8 cellular contexts compared by ENCODE assay signal in the genomic region with DNA sequence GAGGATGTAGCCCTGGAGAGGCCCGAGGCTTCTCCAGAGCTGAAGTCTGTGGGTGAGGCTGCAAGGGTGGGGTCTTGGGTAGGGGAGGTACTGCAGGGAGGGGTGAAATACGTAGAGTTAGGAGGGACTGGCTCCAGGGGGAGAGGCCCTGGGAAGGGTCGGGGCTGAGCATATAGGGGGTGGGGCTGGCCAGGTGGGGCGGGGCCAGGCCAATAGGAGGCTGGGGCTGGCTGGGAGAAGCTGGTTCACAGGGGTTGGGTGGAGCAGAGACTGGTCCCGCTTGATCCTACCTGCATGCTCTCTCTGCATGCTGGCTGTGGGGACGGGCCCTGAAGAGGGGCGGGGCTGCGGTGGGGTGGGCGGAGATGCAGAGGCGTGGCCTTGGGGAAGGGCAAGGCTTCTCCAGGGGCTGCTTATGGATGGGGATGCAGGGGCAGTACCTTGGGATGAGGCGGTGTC. TPM values are rescaled to one million over a fixed set of nuclear protein-coding genes. Genes with fewer than 3 reads are reported as not detected.
DNase-seq lines count a peak whose midpoint lies in the region; ATAC-seq lines count a peak whose summit lies in the region.

No MANE protein-coding gene starts in this region.

- no peak overlapping the region for H3K27ac Mint-ChIP-seq in activated CD4-positive, alpha-beta memory T cell treated with anti-CD3 and anti-CD28 coated beads for 36 hours

- DNase-seq in Daoy (ENCODE audit: low read depth) = peak; percentile 81
- DNase-seq in NCI-H1436 treated with DMSO at 0.1 percent for 48 hours (lab: John Stamatoyannopoulos, UW) = peak; percentile 74
- peak; percentile 65 for DNase-seq in activated CD4-positive, alpha-beta memory T cell treated with anti-CD3 and anti-CD28 coated beads for 36 hours
- DNase-seq in iPS DF 4.7 (ENCODE audit: extremely low read depth, low spot score) = peak; percentile 30
- peak; percentile 67 for DNase-seq in stimulated activated CD8-positive, alpha-beta memory T cell treated with anti-CD3 and anti-CD28 coated beads, Interleukin-4, amount 100 ng/mL, for 48 hours
- no peak for DNase-seq in glomerular visceral epithelial cell (ENCODE audit: extremely low spot score)

- peaks cover 11% of the 10 kb centered on the region for H3K27me3 Mint-ChIP-seq in activated CD4-positive, alpha-beta memory T cell treated with anti-CD3 and anti-CD28 coated beads for 36 hours

- H3K9me3 Mint-ChIP-seq in activated CD4-positive, alpha-beta memory T cell treated with anti-CD3 and anti-CD28 coated beads for 36 hours = peaks cover 7% of the 10 kb centered on the region

- peak overlapping the region; percentile 33 for H3K4me3 Mint-ChIP-seq in activated CD4-positive, alpha-beta memory T cell treated with anti-CD3 and anti-CD28 coated beads for 36 hours

- ATAC-seq in HG02763 (IDR thresholded peaks at IDR 0.05; ENCODE audit: unreplicated experiment) (no peak), GM21447 (IDR thresholded peaks at IDR 0.05; ENCODE audit: unreplicated experiment) (no peak)

- POLR2A ChIA-PET in activated CD4-positive, alpha-beta memory T cell treated with anti-CD3 and anti-CD28 coated beads for 36 hours (lab: Charles Lee) = no interaction called here

- CTCF ChIA-PET in activated CD4-positive, alpha-beta memory T cell treated with anti-CD3 and anti-CD28 coated beads for 36 hours (lab: Charles Lee) = interaction anchor here (0.8 to 1.9 kb wide), 6 partner anchors 8 to 326 kb away, joined by 3 to 11 read pairs (median 4); no protein-coding TSS in a partner anchor

- intact Hi-C loops in activated CD4-positive, alpha-beta memory T cell treated with anti-CD3 and anti-CD28 coated beads for 36 hours (cut with micrococcal nuclease) = loop anchor here (1.0 kb wide), 1 partner anchor 9 kb away; no protein-coding TSS in a partner anchor

- H3K4me1 Mint-ChIP-seq in activated CD4-positive, alpha-beta memory T cell treated with anti-CD3 and anti-CD28 coated beads for 36 hours (ENCODE audit: low read depth) = peaks cover 10% of the 10 kb centered on the region

- no peaks in the 10 kb centered on the region for H3K36me3 Mint-ChIP-seq in activated CD4-positive, alpha-beta memory T cell treated with anti-CD3 and anti-CD28 coated beads for 36 hours

RNA-seq across cellular contexts. Expression of a gene that starts 51.9 kb away (rescaled TPM):
- 0.06 TPM in 1 of 2 replicates, not detected in the other for total RNA-seq in Daoy (2014; rRNA removed; shearing (Covaris generic))
- total RNA-seq in activated CD4-positive, alpha-beta memory T cell treated with anti-CD3 and anti-CD28 coated beads for 36 hours = under 1 TPM in 1 of 2 experiments, not detected in 1; 0.14 TPM
